1 cellular context compared by ENCODE assay signal in genomic region chr13:84121456-84121855, GRCh38.
TF ChIP-seq lines count a peak whose summit lies in the region.

No MANE protein-coding gene starts in this region.

TF ChIP-seq in H1, 55 proteins besides CTCF, POLR2A, EP300 and RAD21 (continued from another document):
- no peak for TF ChIP-seq USF2 (IDR thresholded peaks at IDR 0.05; ENCODE audit: low read length)
- no peak for TF ChIP-seq GTF2F1 (IDR thresholded peaks at IDR 0.05; ENCODE audit: borderline replicate concordance, low read depth, low read length)
- TF ChIP-seq BACH1 (IDR thresholded peaks at IDR 0.05; ENCODE audit: low read length) = no peak
- no peak for TF ChIP-seq GABPA (IDR thresholded peaks at IDR 0.05; ENCODE audit: borderline replicate concordance, insufficient read depth, low read length)
- no peak for TF ChIP-seq CEBPB (IDR thresholded peaks at IDR 0.05; ENCODE audit: low read depth, low read length)
- no peak for TF ChIP-seq SIRT6 (IDR thresholded peaks at IDR 0.05; ENCODE audit: low read length)
- no peak for TF ChIP-seq KDM1A (IDR thresholded peaks at IDR 0.05; ENCODE audit: borderline replicate concordance, low read length)
- no peak for TF ChIP-seq JUND (IDR thresholded peaks at IDR 0.05; ENCODE audit: low read length)
- no peak for TF ChIP-seq BCL11A (IDR thresholded peaks at IDR 0.05; ENCODE audit: low read depth in 2 of 2, low read length in 2 of 2)
